19 cellular contexts compared by ENCODE assay signal in genomic region chr2:63569740-63570139, GRCh38.
DNase-seq lines count a peak whose midpoint lies in the region; ATAC-seq, FAIRE-seq and TF ChIP-seq lines count a peak whose summit lies in the region.
"Had no signal": no experiment of that assay in that cellular context is flagged by ENCODE, and none has a peak within 500 bp of the region (broad histone marks: within the 10 kb centered on the region; RNA-seq: fewer than 3 reads in every experiment).

No MANE protein-coding gene starts in this region.

- no peak for TF ChIP-seq POLR2A in H54 (IDR thresholded peaks at IDR 0.05; ENCODE audit: low read depth, low read length)

- H3K4me3 ChIP-seq in MM.1S (ENCODE audit: low read length) = no peak overlapping the region
- H3K4me3 ChIP-seq: cardiac muscle cell, MG63, right lobe of liver had no signal

- no peak overlapping the region for H3K9ac ChIP-seq in MM.1S (ENCODE audit: low read length)

- H3K4me2 ChIP-seq in MM.1S (ENCODE audit: low read depth, low read length) = peak overlapping the region; percentile 37

- no peaks in the 10 kb centered on the region for H3K79me2 ChIP-seq in MM.1S (ENCODE audit: low read length)

- no peaks in the 10 kb centered on the region for H3K9me2 ChIP-seq in MM.1S (replicated peaks; ENCODE audit: insufficient read depth, low read length)

- no peaks in the 10 kb centered on the region for H3K36me3 ChIP-seq in MM.1S (replicated peaks; ENCODE audit: insufficient read depth, low read length)
- H3K36me3 ChIP-seq: cardiac muscle cell, MG63, neutrophil, right lobe of liver had no signal

- H3K27ac ChIP-seq in MM.1S (ENCODE audit: low read length) = peak overlapping the region; percentile 47; the same call in 1 of the 2 replicates
- H3K27ac ChIP-seq: cardiac muscle cell, neutrophil, right lobe of liver had no signal

- no peak for TF ChIP-seq CTCF in MM.1S (IDR thresholded peaks at IDR 0.05; ENCODE audit: low read length)

- H3F3A ChIP-seq in MM.1S (ENCODE audit: insufficient read depth, low read length) = peaks cover 15% of the 10 kb centered on the region; the same call in 1 of the 2 replicates

- H3K4me1 ChIP-seq in MM.1S (ENCODE audit: low read length) = peaks cover 28% of the 10 kb centered on the region
- H3K4me1 ChIP-seq: right lobe of liver had no signal

- no peaks in the 10 kb centered on the region for H3K27me3 ChIP-seq in MM.1S (replicated peaks; ENCODE audit: insufficient read depth, low read length)
- H3K27me3 ChIP-seq: cardiac muscle cell, MG63, neutrophil, right lobe of liver had no signal

- FAIRE-seq in H54 (lab: Jason Lieb, UNC) = no peak

- peak; percentile 80 for DNase-seq in MM.1S
- no peak for DNase-seq in NCI-H2171 treated with DMSO at 0.1 percent for 48 hours (lab: John Stamatoyannopoulos, UW)
- no peak for DNase-seq in H54 (ENCODE audit: insufficient read length, low spot score)
- no peak for DNase-seq in Kasumi-1 (lab: John Stamatoyannopoulos, UW)
- DNase-seq: activated CD4-positive, alpha-beta T cell treated with anti-CD3 and anti-CD28 coated beads, Interleukin-2, amount 50 U/mL, for 48 hours; activated naive CD8-positive, alpha-beta T cell treated with anti-CD3 and anti-CD28 coated beads, Interleukin-2, amount 50 U/mL, for 24 hours; activated T-cell treated with anti-CD3 and anti-CD28 coated beads, Interleukin-2, amount 50 U/mL, for 48 hours; effector CD4-positive, alpha-beta T cell; MG63; NCI-H187; NCI-H69; right lobe of liver; stimulated activated CD4-positive, alpha-beta T cell treated with anti-CD3 and anti-CD28 coated beads, Interleukin-2, amount 100 ng/mL, for 24 hours had no signal

- ATAC-seq in GM18519 (IDR thresholded peaks at IDR 0.05; ENCODE audit: low FRiP score, unreplicated experiment) = peak; percentile 69
- peak; percentile 63 for ATAC-seq in GM21423 (IDR thresholded peaks at IDR 0.05; ENCODE audit: unreplicated experiment)
- ATAC-seq in HG02981 (IDR thresholded peaks at IDR 0.05; ENCODE audit: unreplicated experiment) = peak; percentile 53
- no peak for ATAC-seq in HG02970 (IDR thresholded peaks at IDR 0.05; ENCODE audit: low FRiP score, unreplicated experiment)
- ATAC-seq: activated naive CD8-positive, alpha-beta T cell treated with anti-CD3 and anti-CD28 coated beads, Interleukin-2, amount 50 U/mL, for 24 hours; right lobe of liver had no signal

- no peaks in the 10 kb centered on the region for H4K20me1 ChIP-seq in MM.1S (ENCODE audit: insufficient read depth, low read length)

- H3K9me3 ChIP-seq in MM.1S (replicated peaks; ENCODE audit: insufficient read depth, low read length) = no peaks in the 10 kb centered on the region
- H3K9me3 ChIP-seq: MG63, right lobe of liver had no signal

- H2AFZ ChIP-seq in MM.1S (ENCODE audit: low read length) = no peak overlapping the region
